In genomic region chr20:62500237-62500864, GRCh38 we compare ENCODE assay signal across 8 cellular contexts. TPM values are rescaled to one million over a fixed set of nuclear protein-coding genes. Genes with fewer than 3 reads are reported as not detected.
DNase-seq lines count a peak whose midpoint lies in the region; ATAC-seq and TF ChIP-seq lines count a peak whose summit lies in the region.

No MANE protein-coding gene starts in this region.

- ATAC-seq in DND-41 (ENCODE audit: insufficient read depth, low read depth): peak; percentile 85
- peak; percentile 57 for ATAC-seq in activated naive CD8-positive, alpha-beta T cell treated with anti-CD3 and anti-CD28 coated beads, Interleukin-2, amount 10 ng/mL, durations not matched to agents 7 days and 5 days (ENCODE audit: low read depth)
- ATAC-seq in aorta (ENCODE audit: low FRiP score): peak; percentile 85
- no peak for ATAC-seq in GM21786 (IDR thresholded peaks at IDR 0.05; ENCODE audit: unreplicated experiment)

- H3K9ac ChIP-seq in DND-41 (ENCODE audit: low read depth, low read length): no peak overlapping the region

- H3K36me3 ChIP-seq in DND-41 (ENCODE audit: insufficient read depth, low read length) (no peaks in the 10 kb centered on the region), cardiac muscle cell (no peaks in the 10 kb centered on the region), aorta (ENCODE audit: control insufficient read depth in 1 of 2, insufficient read depth in 2 of 2, low read length in 1 of 2) (no peaks in the 10 kb centered on the region)

- no peaks in the 10 kb centered on the region; the same call in 1 of the 2 replicates for H4K20me1 ChIP-seq in DND-41 (ENCODE audit: insufficient read depth, low read length)

- no peaks in the 10 kb centered on the region for H3K9me3 ChIP-seq in DND-41 (ENCODE audit: insufficient read depth, low read length, severe bottlenecking)
- no peaks in the 10 kb centered on the region for H3K9me3 ChIP-seq in cardiac muscle cell (ENCODE audit: low read depth)
- H3K9me3 ChIP-seq in aorta (ENCODE audit: control insufficient read depth, low read length): no peaks in the 10 kb centered on the region

- H3K9me3 Mint-ChIP-seq in activated naive CD8-positive, alpha-beta T cell treated with anti-CD3 and anti-CD28 coated beads, Interleukin-2, amount 10 ng/mL, durations not matched to agents 7 days and 5 days: no peaks in the 10 kb centered on the region

- H3K36me3 Mint-ChIP-seq in activated naive CD8-positive, alpha-beta T cell treated with anti-CD3 and anti-CD28 coated beads, Interleukin-2, amount 10 ng/mL, durations not matched to agents 7 days and 5 days: no peaks in the 10 kb centered on the region

- no peaks in the 10 kb centered on the region for H3K79me2 ChIP-seq in DND-41 (ENCODE audit: insufficient read depth, low read length)

- no peaks in the 10 kb centered on the region for H3K27me3 Mint-ChIP-seq in activated naive CD8-positive, alpha-beta T cell treated with anti-CD3 and anti-CD28 coated beads, Interleukin-2, amount 10 ng/mL, durations not matched to agents 7 days and 5 days

- POLR2A ChIA-PET in activated naive CD8-positive, alpha-beta T cell treated with anti-CD3 and anti-CD28 coated beads, Interleukin-2, amount 10 ng/mL, durations not matched to agents 7 days and 5 days (lab: Charles Lee): interaction anchor here (0.6 to 1.4 kb wide), 4 partner anchors 117 to 291 kb away, joined by 3 to 4 read pairs (median 3); no protein-coding TSS in a partner anchor

- no peak overlapping the region for H3K4me3 Mint-ChIP-seq in activated naive CD8-positive, alpha-beta T cell treated with anti-CD3 and anti-CD28 coated beads, Interleukin-2, amount 10 ng/mL, durations not matched to agents 7 days and 5 days

- H3K27ac ChIP-seq in DND-41 (ENCODE audit: low read length): no peak overlapping the region
- no peak overlapping the region for H3K27ac ChIP-seq in cardiac muscle cell
- no peak overlapping the region for H3K27ac ChIP-seq in aorta (ENCODE audit: low read depth in 1 of 2, low read length in 2 of 2)

- no peak overlapping the region for H2AFZ ChIP-seq in DND-41 (ENCODE audit: low read depth, low read length)

- H3K27me3 ChIP-seq in DND-41 (ENCODE audit: insufficient read depth, low read length, poor library complexity) (no peaks in the 10 kb centered on the region), cardiac muscle cell (no peaks in the 10 kb centered on the region), aorta (ENCODE audit: control insufficient read depth in 1 of 2, insufficient read depth in 2 of 2, low read length in 1 of 2) (no peaks in the 10 kb centered on the region)

- H3K4me1 ChIP-seq in DND-41 (ENCODE audit: insufficient read depth, low read length) (no peaks in the 10 kb centered on the region), cardiac muscle cell (ENCODE audit: low read depth) (peaks cover 29% of the 10 kb centered on the region), aorta (ENCODE audit: control insufficient read depth in 1 of 2, insufficient read depth in 2 of 2, low read length in 2 of 2) (no peaks in the 10 kb centered on the region)

- no peak overlapping the region for H3K4me2 ChIP-seq in DND-41 (ENCODE audit: insufficient read depth, low read length)

- peaks cover 20% of the 10 kb centered on the region for H3K4me1 Mint-ChIP-seq in activated naive CD8-positive, alpha-beta T cell treated with anti-CD3 and anti-CD28 coated beads, Interleukin-2, amount 10 ng/mL, durations not matched to agents 7 days and 5 days

- TF ChIP-seq CTCF in DND-41 (IDR thresholded peaks at IDR 0.05; ENCODE audit: borderline replicate concordance, extremely low read depth, low read length, poor library complexity, severe bottlenecking) (peak; percentile 97), LNCaP clone FGC (IDR thresholded peaks at IDR 0.05; ENCODE audit: control insufficient read depth, extremely low read depth, insufficient read depth) (peak; percentile 87), cardiac muscle cell (IDR thresholded peaks at IDR 0.05; ENCODE audit: low read depth, low read length) (peak; percentile 82)

- intact Hi-C loops in aorta (cut with DNase I): loop anchor here in 1 of 2 donors (5.0 kb wide), 1 partner anchor 307 kb away; no protein-coding TSS in a partner anchor

- H3K27ac Mint-ChIP-seq in activated naive CD8-positive, alpha-beta T cell treated with anti-CD3 and anti-CD28 coated beads, Interleukin-2, amount 10 ng/mL, durations not matched to agents 7 days and 5 days: peak overlapping the region; percentile 73

- DNase-seq in DND-41 (peak; percentile 75), LNCaP clone FGC (ENCODE audit: low read depth) (no peak), T-helper 1 cell (peak; percentile 53 to 78 (median 74)), cardiac muscle cell (ENCODE audit: low read depth in 1 of 2, low spot score in 1 of 2) (peak; percentile 65 to 83), putamen (ENCODE audit: low spot score) (peak; percentile 20), aorta (peak; percentile 80 to 95)
- peak; percentile 85 for DNase-seq in activated naive CD8-positive, alpha-beta T cell treated with anti-CD3 and anti-CD28 coated beads, Interleukin-2, amount 10 ng/mL, durations not matched to agents 7 days and 5 days

- H3K4me3 ChIP-seq in DND-41 (ENCODE audit: low read depth in 1 of 2, low read length in 2 of 2): no peak overlapping the region
- H3K4me3 ChIP-seq in LNCaP clone FGC (ENCODE audit: low read depth, low read length): no peak overlapping the region
- no peak overlapping the region for H3K4me3 ChIP-seq in cardiac muscle cell
- no peak overlapping the region for H3K4me3 ChIP-seq in aorta (ENCODE audit: low read length in 2 of 2)

- WGBS in aorta, 2 donors: 22 to 26% methylated on average over 26 of the region's 26 CpGs

RNA-seq across cellular contexts. Expression of gene GATA5, which starts 24.6 kb away (rescaled TPM):
- not detected for total RNA-seq in activated naive CD8-positive, alpha-beta T cell treated with anti-CD3 and anti-CD28 coated beads, Interleukin-2, amount 10 ng/mL, durations not matched to agents 7 days and 5 days
- total RNA-seq in cardiac muscle cell (79.0 and 103 TPM in 2 replicates), aorta (1 to 10 TPM in 1 of 2 donors, under 1 TPM in 1; 0.16 to 1.6 TPM)
- polyA plus RNA-seq in cardiac muscle cell (66.8 and 96.5 TPM in 2 replicates), aorta (1 to 10 TPM in 1 of 2 donors, under 1 TPM in 1; 0.28 to 3.5 TPM)

Comparison
In these comparisons a context has a peak if more than half of its experiments do, and no peak if none do; other contexts are left out.
1. RNA of gene GATA5, which starts 24.6 kb away (total RNA-seq): 79.0 to 103 TPM in cardiac muscle cell; 0.16 to 1.6 TPM in aorta and not detected in activated naive CD8-positive, alpha-beta T cell treated with anti-CD3 and anti-CD28 coated beads, Interleukin-2, amount 10 ng/mL, durations not matched to agents 7 days and 5 days; every median in the first group is over 10 times any median in the second.
2. Peak in every context shown above with its lines, with median percentiles within 50 percentile points of each other: CTCF ChIP-seq.